Comparison of ENCODE assay signal across 9 cellular contexts in the genomic region with DNA sequence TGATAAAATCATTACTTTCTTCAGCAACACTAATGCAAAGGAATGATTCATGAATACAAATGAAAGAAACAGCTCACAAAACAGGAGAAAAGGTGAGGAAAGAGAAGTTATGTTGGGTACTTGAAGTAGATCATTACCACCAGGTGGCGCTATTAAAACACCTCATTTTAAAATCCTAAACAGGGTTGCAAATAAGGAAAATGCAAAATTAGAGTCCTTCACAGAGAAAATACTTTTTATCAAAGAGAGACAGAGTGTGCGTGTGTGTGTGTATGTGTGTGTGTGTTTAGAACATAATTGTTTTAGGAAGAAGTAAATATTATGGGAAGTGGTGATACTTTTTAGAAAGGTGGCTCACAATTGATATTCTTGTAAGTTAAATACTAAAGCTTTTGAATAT. TPM values are rescaled to one million over a fixed set of nuclear protein-coding genes. Genes with fewer than 3 reads are reported as not detected.
DNase-seq lines count a peak whose midpoint lies in the region; ATAC-seq and TF ChIP-seq lines count a peak whose summit lies in the region.
"Had no signal": no experiment of that assay in that cellular context is flagged by ENCODE, and none has a peak within 500 bp of the region (broad histone marks: within the 10 kb centered on the region; RNA-seq: fewer than 3 reads in every experiment).

No MANE protein-coding gene starts in this region.

- H3K4me3 ChIP-seq in stomach, result no peak overlapping the region
- H3K4me3 ChIP-seq: skin epidermis had no signal

- no peaks in the 10 kb centered on the region for H3K9me3 ChIP-seq in CD4-positive, alpha-beta T cell (ENCODE audit: control insufficient read depth, low read length)
- no peaks in the 10 kb centered on the region for H3K9me3 ChIP-seq in stomach

- TF ChIP-seq EP300 in stomach (IDR thresholded peaks at IDR 0.05), result no peak

- intact Hi-C loops in CD4-positive, alpha-beta T cell (cut with DNase I, micrococcal nuclease), result loop anchor here (1.0 to 10.0 kb wide), 8 partner anchors 939 to 1763 kb away; no protein-coding TSS in a partner anchor
- intact Hi-C loops in MCF 10A (cut with micrococcal nuclease), result loop anchor here (1.0 to 10.0 kb wide), 8 partner anchors 149 to 1219 kb away; partner anchors contain the start of gene PIK3R1
- intact Hi-C loops in stomach (cut with DNase I; ENCODE audit: low total_unique reads), result no loop called here

- H3K4me1 ChIP-seq in stomach, result peaks cover 0 to 43% (median 27%) of the 10 kb centered on the region in 4 donors

- no peak overlapping the region for H3K27ac Mint-ChIP-seq in CD4-positive, alpha-beta T cell
- no peak overlapping the region for H3K27ac Mint-ChIP-seq in MCF 10A (ENCODE audit: low read depth, unreplicated experiment)

- no peaks in the 10 kb centered on the region for H3K27me3 ChIP-seq in CD4-positive, alpha-beta T cell (ENCODE audit: control insufficient read depth, insufficient read depth, low read length)
- no peaks in the 10 kb centered on the region for H3K27me3 ChIP-seq in stomach

- WGBS in stomach, 5 donors, result 0 to 3% (median 1%) methylated on average over 2 of the region's 2 CpGs

- no peaks in the 10 kb centered on the region for H3K27me3 Mint-ChIP-seq in CD4-positive, alpha-beta T cell
- no peaks in the 10 kb centered on the region for H3K27me3 Mint-ChIP-seq in MCF 10A (ENCODE audit: insufficient read depth, unreplicated experiment)

- no peaks in the 10 kb centered on the region for H3K36me3 Mint-ChIP-seq in CD4-positive, alpha-beta T cell (ENCODE audit: low read depth)
- no peaks in the 10 kb centered on the region for H3K36me3 Mint-ChIP-seq in MCF 10A (ENCODE audit: insufficient read depth, unreplicated experiment)

- peak; percentile 91 for TF ChIP-seq CTCF in CD4-positive, alpha-beta T cell (IDR thresholded peaks at IDR 0.05)
- TF ChIP-seq CTCF in MCF 10A (IDR thresholded peaks at IDR 0.05; ENCODE audit: unreplicated experiment) (peak; percentile 54), stomach (IDR thresholded peaks at IDR 0.05) (peak in 5 of 7 experiments; percentile 23 to 85 (median 80))

- no peaks in the 10 kb centered on the region for H3K36me3 ChIP-seq in stomach

- POLR2A ChIA-PET in CD4-positive, alpha-beta T cell (lab: Charles Lee), result interaction anchor here (0.6 to 1.3 kb wide), 3 partner anchors 79 to 1015 kb away, joined by 3 to 5 read pairs (median 4); no protein-coding TSS in a partner anchor
- POLR2A ChIA-PET in MCF 10A (lab: Yijun Ruan, JAX), result interaction anchor here (0.6 to 5.1 kb wide), 33 partner anchors 8 to 1087 kb away, joined by 3 to 129 read pairs (median 4); partner anchors contain the start of gene PIK3R1

- peaks cover 4% of the 10 kb centered on the region for H3K4me1 Mint-ChIP-seq in CD4-positive, alpha-beta T cell (ENCODE audit: low read depth)
- no peaks in the 10 kb centered on the region for H3K4me1 Mint-ChIP-seq in MCF 10A (ENCODE audit: insufficient read depth, unreplicated experiment)

- no peak for TF ChIP-seq POLR2A in stomach (IDR thresholded peaks at IDR 0.05)

- no peaks in the 10 kb centered on the region for H3K9me3 Mint-ChIP-seq in CD4-positive, alpha-beta T cell
- no peaks in the 10 kb centered on the region for H3K9me3 Mint-ChIP-seq in MCF 10A (ENCODE audit: unreplicated experiment)

- H3K27ac ChIP-seq in CD4-positive, alpha-beta T cell (ENCODE audit: low read depth, low read length), result no peak overlapping the region
- H3K27ac ChIP-seq in stomach, result peak overlapping the region in 2 of 5 donors; percentile 7 to 54

- CTCF ChIA-PET in CD4-positive, alpha-beta T cell (lab: Charles Lee), result interaction anchor here (0.7 to 2.3 kb wide), 11 partner anchors 9 to 1007 kb away, joined by 3 to 7 read pairs (median 4); no protein-coding TSS in a partner anchor
- CTCF ChIA-PET in MCF 10A (lab: Yijun Ruan, JAX), result interaction anchor here (0.6 to 3.7 kb wide), 35 partner anchors 12 to 1597 kb away, joined by 3 to 18 read pairs (median 3); partner anchors contain the start of gene PIK3R1

- BruUV-seq in MCF 10A (replicated peaks; lab: Mats Ljungman, UMichigan), result no TSS peak

- ATAC-seq in CD4-positive, alpha-beta T cell (ENCODE audit: poor library complexity), result peak; percentile 39
- ATAC-seq in HG03135 (IDR thresholded peaks at IDR 0.05; ENCODE audit: unreplicated experiment), result no peak

- H3K4me3 Mint-ChIP-seq in CD4-positive, alpha-beta T cell, result no peak overlapping the region
- no peak overlapping the region for H3K4me3 Mint-ChIP-seq in MCF 10A (ENCODE audit: unreplicated experiment)

- DNase-seq in CD4-positive, alpha-beta T cell, result peak in 1 of 10 experiments; percentile 7
- DNase-seq in HCEC 1CT (peak; percentile 70), NCI-H69 (lab: John Stamatoyannopoulos, UW) (peak; percentile 91), MCF 10A (ENCODE audit: unreplicated experiment) (peak; percentile 88), iPS-NIHi7 (ENCODE audit: extremely low spot score) (peak; percentile 31), stomach (no peak)
- DNase-seq in activated naive CD4-positive, alpha-beta T cell (lab: John Stamatoyannopoulos, UW), result no peak

RNA-seq across cellular contexts. Expression of gene CD180, which starts 49.5 kb away (rescaled TPM):
- total RNA-seq in CD4-positive, alpha-beta T cell, result under 1 TPM in 1 of 2 experiments, not detected in 1; 0.08 TPM
- 0.07 TPM in 1 of 2 replicates, not detected in the other for total RNA-seq in MCF 10A (2022)
- 1 to 10 TPM in 2 of 5 donors, under 1 TPM in 2, not detected in 1; under 0.01 to 2.6 (median 0.77) TPM for total RNA-seq in stomach
- polyA plus RNA-seq in stomach, result under 1 TPM; 0.15 to 0.37 (median 0.28) TPM

Comparison
In these comparisons a context has a peak if more than half of its experiments do, and no peak if none do; other contexts are left out.
1. DNase-seq: peak in HCEC 1CT (single experiment), NCI-H69 (single experiment), MCF 10A (single experiment) and iPS-NIHi7 (single experiment); none in stomach (single experiment) and activated naive CD4-positive, alpha-beta T cell (0 of 4).
2. Peak in every context shown above with its lines, with median percentiles within 50 percentile points of each other: CTCF ChIP-seq.